ENCODE assay signal across 17 cellular contexts in the genomic region with DNA sequence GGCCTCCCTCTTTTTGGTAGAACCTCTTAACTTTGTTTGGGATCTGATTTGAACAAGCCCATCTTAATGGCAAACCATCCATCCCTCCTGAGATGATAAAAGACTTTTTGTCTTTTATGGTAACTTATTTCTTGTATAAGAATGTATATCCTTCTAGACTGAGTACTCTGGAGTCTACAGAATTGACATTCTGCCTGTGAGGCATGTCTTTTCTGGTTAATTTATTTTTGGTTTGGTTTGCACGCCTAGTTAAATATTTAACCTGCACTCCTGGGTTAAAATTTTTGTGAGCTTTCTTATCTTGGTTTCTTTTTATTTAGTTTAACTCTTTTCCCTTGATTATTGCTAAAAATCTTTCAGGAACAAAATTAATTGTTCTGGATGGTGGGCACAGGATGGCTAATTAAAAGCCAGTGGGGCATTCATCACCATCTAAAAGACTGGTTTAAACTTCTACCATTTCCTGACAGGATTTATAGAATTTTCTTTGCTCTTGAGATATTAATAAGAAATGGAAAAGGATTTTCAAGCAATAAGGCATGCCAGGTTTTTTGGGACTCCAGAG. TPM values are rescaled to one million over a fixed set of nuclear protein-coding genes. Genes with fewer than 3 reads are reported as not detected.
DNase-seq lines count a peak whose midpoint lies in the region; ATAC-seq and TF ChIP-seq lines count a peak whose summit lies in the region.
"Had no signal": no experiment of that assay in that cellular context is flagged by ENCODE, and none has a peak within 500 bp of the region (broad histone marks: within the 10 kb centered on the region; RNA-seq: fewer than 3 reads in every experiment).

No MANE protein-coding gene starts in this region.

- DNase-seq in left lobe of liver (ENCODE audit: low spot score) (no peak), transverse colon (no peak), heart left ventricle (no peak), dermis blood vessel endothelial cell (no peak)
- DNase-seq: Caco-2, DMS53, H9, NCI-H1092, NCI-H146, NCI-H2081 treated with DMSO at 0.1 percent for 48 hours, NCI-H510A, NCI-H774, T-helper 1 cell had no signal

- H3K4me3 ChIP-seq in transverse colon, result no peak overlapping the region
- no peak overlapping the region for H3K4me3 ChIP-seq in heart left ventricle

- TF ChIP-seq CTCF in transverse colon (IDR thresholded peaks at IDR 0.05) (no peak), heart left ventricle (IDR thresholded peaks at IDR 0.05) (no peak)

- no peaks in the 10 kb centered on the region for H3K36me3 ChIP-seq in transverse colon
- no peaks in the 10 kb centered on the region for H3K36me3 ChIP-seq in heart left ventricle

- TF ChIP-seq POLR2A in transverse colon (IDR thresholded peaks at IDR 0.05) (no peak), heart left ventricle (IDR thresholded peaks at IDR 0.05) (no peak)

- H3K9me3 ChIP-seq in transverse colon (no peaks in the 10 kb centered on the region), heart left ventricle (peaks cover 0 to under 1% (median 0%) of the 10 kb centered on the region in 12 donors)
- H3K9me3 ChIP-seq: Caco-2 had no signal

- intact Hi-C loops in transverse colon (cut with DNase I; ENCODE audit: low total_unique reads), result no loop called here
- intact Hi-C loops in heart left ventricle (cut with DNase I), result loop anchor here in 4 of 10 donors (10.0 kb wide), 2 partner anchors 664 to 844 kb away; no protein-coding TSS in a partner anchor

- no peak for TF ChIP-seq EP300 in transverse colon (IDR thresholded peaks at IDR 0.05; ENCODE audit: low read depth)

- in situ Hi-C loops in transverse colon (cut with MboI; ENCODE audit: low pct_ligation_motif_present in 1 of 4, low pct_unique_long_range_greater_than_20kb in 1 of 4, low sequenced_read_pairs in 3 of 4), result loop anchor here in 3 of 4 donors (10.0 to 25.0 kb wide), 3 partner anchors 136 to 664 kb away; a partner anchor contains a TSS

- H3K27ac ChIP-seq in transverse colon (peak overlapping the region; percentile 7 to 88 (median 77)), heart left ventricle (no peak overlapping the region)

- H3K27me3 ChIP-seq in transverse colon (no peaks in the 10 kb centered on the region), heart left ventricle (no peaks in the 10 kb centered on the region)

- 56 to 75% methylated on average over 1 of the region's 1 CpG for WGBS in transverse colon (ENCODE audit: low coverage in 1 of 2), 2 donors
- WGBS in heart left ventricle, 4 donors, result 82 to 98% (median 89%) methylated on average over 1 of the region's 1 CpG

- peak; percentile 56 for ATAC-seq in GM18873 (IDR thresholded peaks at IDR 0.05; ENCODE audit: low FRiP score, unreplicated experiment)
- peak; percentile 62 for ATAC-seq in HG02759 (IDR thresholded peaks at IDR 0.05; ENCODE audit: unreplicated experiment)
- peak; percentile 48 for ATAC-seq in left lobe of liver
- ATAC-seq in heart left ventricle, result no peak
- ATAC-seq in GM18498 (IDR thresholded peaks at IDR 0.05; ENCODE audit: unreplicated experiment), result no peak
- ATAC-seq: Right ventricle myocardium inferior had no signal

- H3K4me1 ChIP-seq in transverse colon (peaks cover 0 to 53% (median 26%) of the 10 kb centered on the region in 4 donors), heart left ventricle (no peaks in the 10 kb centered on the region)

RNA-seq across cellular contexts. Expression of a gene that starts 50.3 kb away (rescaled TPM):
- total RNA-seq in left lobe of liver, result 13.6 TPM
- total RNA-seq in transverse colon, result 10 to 100 TPM in 3 of 4 donors, 1 to 10 TPM in 1; 6.7 to 55.3 (median 49.2) TPM
- 10 to 100 TPM; 22.5 to 32.7 (median 30.8) TPM for total RNA-seq in heart left ventricle
- 10 to 100 TPM; 16.6 to 29.6 TPM for polyA plus RNA-seq in heart left ventricle
- 60.7 and 67.4 TPM in 2 replicates for total RNA-seq in dermis blood vessel endothelial cell

RNA-seq across cellular contexts. Expression of a gene that starts 56.1 kb away (rescaled TPM):
- total RNA-seq in left lobe of liver (128 TPM), transverse colon (10 to 100 TPM in 3 of 4 donors, 1 to 10 TPM in 1; 9.8 to 33.3 (median 15.1) TPM), heart left ventricle (10 to 100 TPM; 12.3 to 67.6 (median 45.0) TPM), dermis blood vessel endothelial cell (26.7 and 28.7 TPM in 2 replicates)
- 10 to 100 TPM; 21.3 to 27.0 TPM for polyA plus RNA-seq in heart left ventricle

Comparison
In these comparisons a context has a peak if more than half of its experiments do, and no peak if none do; other contexts are left out.
1. ATAC-seq: peak in GM18873 (single experiment), HG02759 (single experiment) and left lobe of liver (single experiment); none in heart left ventricle (0 of 4) and GM18498 (single experiment).
2. H3K27ac ChIP-seq: peak in transverse colon (4 of 4); none in heart left ventricle (0 of 12).